ENCODE assay signal across 8 cellular contexts in genomic region chr19:38869836-38870607, GRCh38. TPM values are rescaled to one million over a fixed set of nuclear protein-coding genes. Genes with fewer than 3 reads are reported as not detected.
A peak's percentile ranks its signal among the peaks of the same experiment; 100 is the strongest.
DNase-seq lines count a peak whose midpoint lies in the region; ATAC-seq lines count a peak whose summit lies in the region.

No MANE protein-coding gene starts in this region.

- DNase-seq in CD4-positive, alpha-beta memory T cell, result peak; percentile 92 to 96 (median 93)
- DNase-seq in MV-4-11 (lab: John Stamatoyannopoulos, UW) (peak; percentile 65), ecto neural progenitor cell (ENCODE audit: low spot score) (peak; percentile 85), medulla oblongata (ENCODE audit: extremely low spot score) (peak; percentile 62), NCI-H1092 (lab: John Stamatoyannopoulos, UW) (no peak)
- DNase-seq in activated CD4-positive, alpha-beta memory T cell treated with anti-CD3 and anti-CD28 coated beads, Interleukin-2, amount 10 ng/mL, durations not matched to agents 7 days and 5 days, result peak; percentile 94
- peak; percentile 87 to 92 (median 87) for DNase-seq in stimulated activated CD4-positive, alpha-beta T cell treated with anti-CD3 and anti-CD28 coated beads, TNF-alpha, amount 100 ng/mL, for 48 hours (ENCODE audit: low read depth in 3 of 3)

- H3K27me3 ChIP-seq in CD4-positive, alpha-beta memory T cell (ENCODE audit: insufficient read depth, low read length), result no peaks in the 10 kb centered on the region

- ATAC-seq in GM21576 (IDR thresholded peaks at IDR 0.05; ENCODE audit: unreplicated experiment), result peak; percentile 56

- POLR2A ChIA-PET in CD4-positive, alpha-beta memory T cell (lab: Charles Lee; ENCODE audit: partially characterized antibody), result interaction anchor here (0.6 to 13.6 kb wide), 21 partner anchors 9 to 467 kb away, joined by 3 to 297 read pairs (median 5); partner anchors contain the start of genes ECH1, FAM98C, HNRNPL and MRPS12
- POLR2A ChIA-PET in activated CD4-positive, alpha-beta memory T cell treated with anti-CD3 and anti-CD28 coated beads, Interleukin-2, amount 10 ng/mL, durations not matched to agents 7 days and 5 days (lab: Charles Lee), result interaction anchor here (0.9 to 3.8 kb wide), 10 partner anchors 9 to 224 kb away, joined by 3 to 38 read pairs (median 4); partner anchors contain the start of genes HNRNPL, NFKBIB and RINL

- CTCF ChIA-PET in CD4-positive, alpha-beta memory T cell (lab: Charles Lee; ENCODE audit: partially characterized antibody), result interaction anchor here (0.8 to 4.5 kb wide), 17 partner anchors 8 to 467 kb away, joined by 3 to 45 read pairs (median 8); partner anchors contain the start of genes ECH1, EIF3K, FAM98C and NFKBIB
- CTCF ChIA-PET in activated CD4-positive, alpha-beta memory T cell treated with anti-CD3 and anti-CD28 coated beads, Interleukin-2, amount 10 ng/mL, durations not matched to agents 7 days and 5 days (lab: Charles Lee), result interaction anchor here (1.0 to 3.0 kb wide), 19 partner anchors 8 to 467 kb away, joined by 3 to 14 read pairs (median 6); partner anchors contain the start of genes ACTN4, ECH1, MRPS12 and NFKBIB

- H3K27me3 Mint-ChIP-seq in CD4-positive, alpha-beta memory T cell, result no peaks in the 10 kb centered on the region
- no peaks in the 10 kb centered on the region for H3K27me3 Mint-ChIP-seq in activated CD4-positive, alpha-beta memory T cell treated with anti-CD3 and anti-CD28 coated beads, Interleukin-2, amount 10 ng/mL, durations not matched to agents 7 days and 5 days

- peaks cover 40% of the 10 kb centered on the region for H3K4me1 ChIP-seq in CD4-positive, alpha-beta memory T cell (ENCODE audit: insufficient read depth, low read length)

- H3K36me3 Mint-ChIP-seq in CD4-positive, alpha-beta memory T cell, result peaks cover 5 to 29% of the 10 kb centered on the region in 2 donors
- peaks cover 42% of the 10 kb centered on the region for H3K36me3 Mint-ChIP-seq in activated CD4-positive, alpha-beta memory T cell treated with anti-CD3 and anti-CD28 coated beads, Interleukin-2, amount 10 ng/mL, durations not matched to agents 7 days and 5 days (ENCODE audit: low read depth)

- H3K27ac Mint-ChIP-seq in CD4-positive, alpha-beta memory T cell, result peak overlapping the region; percentile 83 to 97 (median 94)
- peak overlapping the region; percentile 78 for H3K27ac Mint-ChIP-seq in activated CD4-positive, alpha-beta memory T cell treated with anti-CD3 and anti-CD28 coated beads, Interleukin-2, amount 10 ng/mL, durations not matched to agents 7 days and 5 days

- intact Hi-C loops in CD4-positive, alpha-beta memory T cell (cut with micrococcal nuclease), result loop anchor here (1.0 to 2.0 kb wide), 6 partner anchors 20 to 467 kb away; partner anchors contain the start of genes ECH1, FAM98C, NFKBIB and SIRT2

- peaks cover 0 to 1% (median 0%) of the 10 kb centered on the region in 8 donors for H3K9me3 Mint-ChIP-seq in CD4-positive, alpha-beta memory T cell
- H3K9me3 Mint-ChIP-seq in activated CD4-positive, alpha-beta memory T cell treated with anti-CD3 and anti-CD28 coated beads, Interleukin-2, amount 10 ng/mL, durations not matched to agents 7 days and 5 days, result no peaks in the 10 kb centered on the region

- H3K4me1 Mint-ChIP-seq in CD4-positive, alpha-beta memory T cell, result peaks cover 23 to 53% (median 38%) of the 10 kb centered on the region in 4 donors
- H3K4me1 Mint-ChIP-seq in activated CD4-positive, alpha-beta memory T cell treated with anti-CD3 and anti-CD28 coated beads, Interleukin-2, amount 10 ng/mL, durations not matched to agents 7 days and 5 days, result peaks cover 56% of the 10 kb centered on the region

- H3K4me3 Mint-ChIP-seq in CD4-positive, alpha-beta memory T cell, result peak overlapping the region; percentile 88 to 94 (median 91)
- H3K4me3 Mint-ChIP-seq in activated CD4-positive, alpha-beta memory T cell treated with anti-CD3 and anti-CD28 coated beads, Interleukin-2, amount 10 ng/mL, durations not matched to agents 7 days and 5 days, result peak overlapping the region; percentile 76

- peak overlapping the region; percentile 29 to 60 for H3K4me3 ChIP-seq in CD4-positive, alpha-beta memory T cell (ENCODE audit: low read length in 2 of 2)

- no peaks in the 10 kb centered on the region for H3K9me3 ChIP-seq in CD4-positive, alpha-beta memory T cell (ENCODE audit: control insufficient read depth in 1 of 2, low read length in 2 of 2)

- peak overlapping the region; percentile 66 for H3K27ac ChIP-seq in CD4-positive, alpha-beta memory T cell (ENCODE audit: low read depth, low read length)

- H3K36me3 ChIP-seq in CD4-positive, alpha-beta memory T cell (ENCODE audit: insufficient read depth, low read length), result no peaks in the 10 kb centered on the region

RNA-seq across cellular contexts. Expression of gene RINL, which starts 8.1 kb away (rescaled TPM):
- 10 to 100 TPM; 64.4 to 65.9 TPM for total RNA-seq in CD4-positive, alpha-beta memory T cell
- polyA plus RNA-seq in CD4-positive, alpha-beta memory T cell, result 10 to 100 TPM; 20.9 to 53.3 TPM
- 10 to 100 TPM; 79.9 to 82.2 TPM for total RNA-seq in activated CD4-positive, alpha-beta memory T cell treated with anti-CD3 and anti-CD28 coated beads, Interleukin-2, amount 10 ng/mL, durations not matched to agents 7 days and 5 days

RNA-seq across cellular contexts. Expression of gene HNRNPL, which starts 20.2 kb away (rescaled TPM):
- total RNA-seq in CD4-positive, alpha-beta memory T cell, result 100 to 1,000 TPM; 329 to 351 TPM
- 10 to 100 TPM; 15.2 to 76.0 TPM for polyA plus RNA-seq in CD4-positive, alpha-beta memory T cell
- total RNA-seq in activated CD4-positive, alpha-beta memory T cell treated with anti-CD3 and anti-CD28 coated beads, Interleukin-2, amount 10 ng/mL, durations not matched to agents 7 days and 5 days, result 100 to 1,000 TPM; 457 to 464 TPM

RNA-seq across cellular contexts. Expression of gene SIRT2, which starts 29.4 kb away (rescaled TPM):
- 10 to 100 TPM; 47.0 to 50.0 TPM for total RNA-seq in CD4-positive, alpha-beta memory T cell
- 10 to 100 TPM; 39.0 to 51.7 TPM for polyA plus RNA-seq in CD4-positive, alpha-beta memory T cell
- total RNA-seq in activated CD4-positive, alpha-beta memory T cell treated with anti-CD3 and anti-CD28 coated beads, Interleukin-2, amount 10 ng/mL, durations not matched to agents 7 days and 5 days, result 10 to 100 TPM; 51.4 to 53.2 TPM

RNA-seq across cellular contexts. Expression of gene NFKBIB, which starts 29.7 kb away (rescaled TPM):
- total RNA-seq in CD4-positive, alpha-beta memory T cell, result 10 to 100 TPM; 23.9 to 26.0 TPM
- polyA plus RNA-seq in CD4-positive, alpha-beta memory T cell, result 10 to 100 TPM in 1 of 2 donors, 1 to 10 TPM in 1; 7.2 to 15.2 TPM
- total RNA-seq in activated CD4-positive, alpha-beta memory T cell treated with anti-CD3 and anti-CD28 coated beads, Interleukin-2, amount 10 ng/mL, durations not matched to agents 7 days and 5 days, result 10 to 100 TPM; 40.2 to 40.8 TPM

RNA-seq across cellular contexts. Expression of gene ECH1, which starts 38.4 kb away (rescaled TPM):
- 100 to 1,000 TPM; 135 to 143 TPM for total RNA-seq in CD4-positive, alpha-beta memory T cell
- polyA plus RNA-seq in CD4-positive, alpha-beta memory T cell, result 100 to 1,000 TPM; 245 to 294 TPM
- 100 to 1,000 TPM; 188 to 195 TPM for total RNA-seq in activated CD4-positive, alpha-beta memory T cell treated with anti-CD3 and anti-CD28 coated beads, Interleukin-2, amount 10 ng/mL, durations not matched to agents 7 days and 5 days
